Comparison of ENCODE assay signal across 1 cellular context in genomic region chr9:132998861-132999635, GRCh38.
TF ChIP-seq lines count a peak whose summit lies in the region.

No MANE protein-coding gene starts in this region.

TF ChIP-seq in A549, 52 proteins besides CTCF, POLR2A, EP300 and RAD21 (continued from another document):
- TF ChIP-seq, protein P1, sequence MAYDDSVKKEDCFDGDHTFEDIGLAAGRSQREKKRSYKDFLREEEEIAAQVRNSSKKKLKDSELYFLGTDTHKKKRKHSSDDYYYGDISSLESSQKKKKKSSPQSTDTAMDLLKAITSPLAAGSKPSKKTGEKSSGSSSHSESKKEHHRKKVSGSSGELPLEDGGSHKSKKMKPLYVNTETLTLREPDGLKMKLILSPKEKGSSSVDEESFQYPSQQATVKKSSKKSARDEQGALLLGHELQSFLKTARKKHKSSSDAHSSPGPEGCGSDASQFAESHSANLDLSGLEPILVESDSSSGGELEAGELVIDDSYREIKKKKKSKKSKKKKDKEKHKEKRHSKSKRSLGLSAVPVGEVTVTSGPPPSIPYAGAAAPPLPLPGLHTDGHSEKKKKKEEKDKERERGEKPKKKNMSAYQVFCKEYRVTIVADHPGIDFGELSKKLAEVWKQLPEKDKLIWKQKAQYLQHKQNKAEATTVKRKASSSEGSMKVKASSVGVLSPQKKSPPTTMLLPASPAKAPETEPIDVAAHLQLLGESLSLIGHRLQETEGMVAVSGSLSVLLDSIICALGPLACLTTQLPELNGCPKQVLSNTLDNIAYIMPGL (CRISPR knock-in tag; IDR thresholded peaks at IDR 0.05; ENCODE audit: borderline replicate concordance), result no peak
- TF ChIP-seq HOXA7 (CRISPR knock-in tag; IDR thresholded peaks at IDR 0.05), result no peak
- TF ChIP-seq HOXB5 (CRISPR knock-in tag; IDR thresholded peaks at IDR 0.05), result no peak
- TF ChIP-seq GATA3 (IDR thresholded peaks at IDR 0.05; ENCODE audit: borderline replicate concordance), result no peak
- TF ChIP-seq MAZ (IDR thresholded peaks at IDR 0.05; ENCODE audit: borderline replicate concordance, low read depth, low read length), result no peak
